In the genomic region with DNA sequence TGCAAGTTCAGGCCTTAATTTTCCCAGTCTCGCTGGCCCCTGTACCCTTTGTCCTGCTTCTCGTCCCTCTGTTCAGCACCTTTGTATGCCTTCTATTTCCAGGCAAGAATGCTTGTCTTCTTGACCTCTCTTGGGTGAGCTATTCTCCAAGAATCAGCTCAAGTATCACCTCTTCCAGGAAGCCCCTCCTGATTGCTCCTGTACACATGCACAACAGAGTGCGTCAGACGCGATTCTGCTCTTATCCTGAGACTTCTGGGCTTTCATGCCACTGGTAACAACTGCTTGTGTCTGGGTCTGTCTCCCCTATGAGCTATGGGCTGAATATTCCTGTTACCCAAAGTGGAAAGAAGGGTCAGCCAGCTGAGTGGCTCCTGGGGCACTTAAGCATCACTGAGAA, we compare ENCODE assay signal across 7 cellular contexts.
"Had no signal": no experiment of that assay in that cellular context is flagged by ENCODE, and none has a peak within 500 bp of the region (broad histone marks: within the 10 kb centered on the region; RNA-seq: fewer than 3 reads in every experiment).

No MANE protein-coding gene starts in this region.

- ATAC-seq: GM12878 had no signal

- FAIRE-seq: G401.6, GM12878, GM12892, GM18507, GM19239 had no signal

- H3K4me3 ChIP-seq: GM12878 had no signal

- DNase-seq: GDM1, GF-D8 had no signal
